Comparison of ENCODE assay signal across 23 cellular contexts in genomic region chr12:23093488-23093887, GRCh38.
"Had no signal": no experiment of that assay in that cellular context is flagged by ENCODE, and none has a peak within 500 bp of the region (broad histone marks: within the 10 kb centered on the region; RNA-seq: fewer than 3 reads in every experiment).

No MANE protein-coding gene starts in this region.

- H3K27ac ChIP-seq: adrenal gland, cardiac muscle cell, esophagus squamous epithelium, gastroesophageal sphincter, lower lobe of right lung, sigmoid colon, spleen, thoracic aorta, upper lobe of left lung, WERI-Rb-1 had no signal

- DNase-seq: activated CD4-positive, alpha-beta T cell treated with anti-CD3 and anti-CD28 coated beads for 1 hour; activated gamma-delta T cell treated with Interleukin-2 at 50 U/mL for 16 hours; activated T-cell treated with anti-CD3 and anti-CD28 coated beads, Interleukin-2, amount 50 U/mL, for 1 hour; adrenal gland; effector memory CD8-positive, alpha-beta T cell; esophagus squamous epithelium; head of caudate nucleus; hypothalamus; islet precursor cell; lower lobe of right lung; naive B cell; occipital lobe; sigmoid colon; spleen; stimulated activated CD4-positive, alpha-beta T cell treated with anti-CD3 and anti-CD28 coated beads, Interleukin-4, amount 100 ng/mL, for 1 hour; stimulated activated naive CD4-positive, alpha-beta T cell; T-helper 1 cell; upper lobe of left lung; WERI-Rb-1 had no signal

- H3K36me3 ChIP-seq: adrenal gland, cardiac muscle cell, esophagus squamous epithelium, gastroesophageal sphincter, lower lobe of right lung, sigmoid colon, spleen, thoracic aorta, upper lobe of left lung, WERI-Rb-1 had no signal

- H3K4me1 ChIP-seq: adrenal gland, esophagus squamous epithelium, gastroesophageal sphincter, lower lobe of right lung, sigmoid colon, spleen, upper lobe of left lung had no signal

- H3K4me3 ChIP-seq: adrenal gland, cardiac muscle cell, esophagus squamous epithelium, gastroesophageal sphincter, lower lobe of right lung, sigmoid colon, spleen, thoracic aorta, upper lobe of left lung had no signal

- ATAC-seq: activated naive CD4-positive, alpha-beta T cell treated with anti-CD3 and anti-CD28 coated beads, Interleukin-2, amount 50 U/mL, for 72 hours; effector memory CD8-positive, alpha-beta T cell; gastroesophageal sphincter; lower lobe of right lung had no signal

- H3K27me3 ChIP-seq: adrenal gland, cardiac muscle cell, esophagus squamous epithelium, gastroesophageal sphincter, sigmoid colon, spleen, upper lobe of left lung had no signal

- H3K9me3 ChIP-seq: adrenal gland, esophagus squamous epithelium, lower lobe of right lung, thoracic aorta, upper lobe of left lung had no signal
